ENCODE assay signal across 8 cellular contexts in genomic region chr21:36059823-36060158, GRCh38. TPM values are rescaled to one million over a fixed set of nuclear protein-coding genes. Genes with fewer than 3 reads are reported as not detected.
DNase-seq lines count a peak whose midpoint lies in the region; ATAC-seq and TF ChIP-seq lines count a peak whose summit lies in the region.

No MANE protein-coding gene starts in this region.

- H3K4me1 ChIP-seq in gastroesophageal sphincter (peaks cover 0 to 28% (median 16%) of the 10 kb centered on the region in 3 donors), parathyroid adenoma (no peaks in the 10 kb centered on the region)

- H3K79me2 ChIP-seq in parathyroid adenoma, result no peaks in the 10 kb centered on the region

- TF ChIP-seq CTCF in VCaP (conservative IDR thresholded peaks at IDR 0.05) (no peak), gastroesophageal sphincter (IDR thresholded peaks at IDR 0.05) (no peak), parathyroid adenoma (IDR thresholded peaks at IDR 0.05) (no peak)

- H3K9me3 ChIP-seq in gastroesophageal sphincter, result no peaks in the 10 kb centered on the region
- no peaks in the 10 kb centered on the region for H3K9me3 ChIP-seq in parathyroid adenoma (ENCODE audit: control insufficient read depth, low read length)

- peak overlapping the region; percentile 92 for H3K27ac ChIP-seq in VCaP
- peak overlapping the region; percentile 67 to 98 (median 88) for H3K27ac ChIP-seq in gastroesophageal sphincter
- peak overlapping the region; percentile 85 for H3K27ac ChIP-seq in parathyroid adenoma

- H3K4me3 ChIP-seq in gastroesophageal sphincter (peak overlapping the region; percentile 69 to 81), parathyroid adenoma (ENCODE audit: low read depth, low read length) (peak overlapping the region; percentile 100)

- DNase-seq in DMS114 treated with DMSO at 0.1 percent for 48 hours (lab: John Stamatoyannopoulos, UW; ENCODE audit: unreplicated experiment) (peak; percentile 29), NCI-H446 (lab: John Stamatoyannopoulos, UW) (no peak), EL (no peak)

- WGBS in gastroesophageal sphincter (ENCODE audit: low coverage in 1 of 2), 2 donors, result 0 to 1% methylated on average over 3 to 19 of the region's 34 CpGs

- H2AFZ ChIP-seq in parathyroid adenoma, result peak overlapping the region; percentile 89

- TF ChIP-seq POLR2A in gastroesophageal sphincter (IDR thresholded peaks at IDR 0.05), result no peak

- H3K36me3 ChIP-seq in gastroesophageal sphincter (peaks cover 0 to 34% of the 10 kb centered on the region in 2 donors), parathyroid adenoma (ENCODE audit: control insufficient read depth, insufficient read depth, low read length) (no peaks in the 10 kb centered on the region)

- TF ChIP-seq EP300 in gastroesophageal sphincter (IDR thresholded peaks at IDR 0.05), result no peak

- ATAC-seq in GM19467 (IDR thresholded peaks at IDR 0.05; ENCODE audit: unreplicated experiment), result peak; percentile 41
- peak; percentile 40 for ATAC-seq in HG03457 (IDR thresholded peaks at IDR 0.05; ENCODE audit: unreplicated experiment)
- peak; percentile 48 for ATAC-seq in gastroesophageal sphincter

- H3K9ac ChIP-seq in parathyroid adenoma, result peak overlapping the region; percentile 29

- H3K4me2 ChIP-seq in parathyroid adenoma (ENCODE audit: low read length), result peak overlapping the region; percentile 94

- H3K27me3 ChIP-seq in gastroesophageal sphincter, result no peaks in the 10 kb centered on the region
- H3K27me3 ChIP-seq in parathyroid adenoma (ENCODE audit: control insufficient read depth, insufficient read depth, low read length), result no peaks in the 10 kb centered on the region

RNA-seq across cellular contexts. Expression of gene SETD4, which starts 0.5 kb away (rescaled TPM):
- total RNA-seq in gastroesophageal sphincter, result 10 to 100 TPM; 11.2 to 34.2 (median 15.2) TPM

RNA-seq across cellular contexts. Expression of gene CBR1, which starts 10.0 kb away (rescaled TPM):
- total RNA-seq in gastroesophageal sphincter, result 100 to 1,000 TPM in 3 of 4 donors, 10 to 100 TPM in 1; 65.6 to 192 (median 138) TPM
